20 cellular contexts compared by ENCODE assay signal in the genomic region with DNA sequence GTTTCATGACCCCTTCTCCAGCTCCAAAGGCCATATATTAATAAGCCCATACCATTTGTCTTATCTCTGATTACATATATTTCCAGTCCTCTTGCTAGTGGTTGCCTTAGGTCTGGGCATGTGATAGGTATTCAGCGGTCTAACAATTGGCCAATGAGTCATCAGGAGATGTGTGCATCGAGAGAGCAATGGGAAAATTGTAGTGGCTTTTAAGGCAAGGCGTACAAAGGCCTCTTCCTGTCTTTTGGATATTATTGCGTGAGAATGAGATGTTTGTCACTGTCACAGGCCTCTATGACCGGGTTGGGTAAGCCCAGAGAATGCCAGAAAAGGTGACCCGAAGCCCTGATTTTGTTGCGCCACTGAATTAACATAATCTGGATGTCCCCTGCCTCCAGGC. TPM values are rescaled to one million over a fixed set of nuclear protein-coding genes. Genes with fewer than 3 reads are reported as not detected.
DNase-seq lines count a peak whose midpoint lies in the region; ATAC-seq and TF ChIP-seq lines count a peak whose summit lies in the region.
"Had no signal": no experiment of that assay in that cellular context is flagged by ENCODE, and none has a peak within 500 bp of the region (broad histone marks: within the 10 kb centered on the region; RNA-seq: fewer than 3 reads in every experiment).

No MANE protein-coding gene starts in this region.

- intact Hi-C loops in esophagus muscularis mucosa (cut with DNase I), result no loop called here

- in situ Hi-C loops in Caki2 (cut with HindIII; ENCODE audit: low pct_unique_long_range_greater_than_20kb, low sequenced_read_pairs), result no loop called here

- TF ChIP-seq POLR2A in esophagus muscularis mucosa (IDR thresholded peaks at IDR 0.05; ENCODE audit: low read depth), result no peak

- DNase-seq in Caki2 (ENCODE audit: low read depth), result peak; percentile 74
- peak; percentile 73 for DNase-seq in RWPE1 (ENCODE audit: low spot score)
- no peak for DNase-seq in esophagus muscularis mucosa (ENCODE audit: extremely low spot score)
- no peak for DNase-seq in GDM1 (lab: John Stamatoyannopoulos, UW)
- DNase-seq: activated CD4-positive, alpha-beta T cell treated with anti-CD3 and anti-CD28 coated beads, Interleukin-2, amount 50 U/mL, for 4 hours; activated naive CD8-positive, alpha-beta T cell treated with anti-CD3 and anti-CD28 coated beads, Interleukin-2, amount 50 U/mL, for 24 hours; activated T-cell treated with anti-CD3 and anti-CD28 coated beads, Interleukin-2, amount 50 U/mL, for 4 hours; head of caudate nucleus; MM.1S; NCI-H2171 treated with DMSO at 0.1 percent for 48 hours; sigmoid colon; stimulated activated CD4-positive, alpha-beta T cell treated with anti-CD3 and anti-CD28 coated beads, Interleukin-4, amount 100 ng/mL, for 1 hour had no signal

- ATAC-seq in esophagus mucosa (peak; percentile 23), GM21723 (IDR thresholded peaks at IDR 0.05; ENCODE audit: unreplicated experiment) (no peak), HG03521 (IDR thresholded peaks at IDR 0.05; ENCODE audit: unreplicated experiment) (no peak)
- ATAC-seq: activated naive CD8-positive, alpha-beta T cell treated with anti-CD3 and anti-CD28 coated beads, Interleukin-2, amount 50 U/mL, for 24 hours; activated T-cell treated with anti-CD3 and anti-CD28 coated beads, Interleukin-2, amount 50 U/mL, for 4 hours had no signal

- no peaks in the 10 kb centered on the region for H3K36me3 ChIP-seq in HEK293 (ENCODE audit: control insufficient read depth in 2 of 2, insufficient read depth in 1 of 2, low read length in 2 of 2)
- no peaks in the 10 kb centered on the region for H3K36me3 ChIP-seq in esophagus muscularis mucosa
- H3K36me3 ChIP-seq: sigmoid colon, thoracic aorta had no signal

- no peaks in the 10 kb centered on the region for H3K4me1 ChIP-seq in HEK293 (ENCODE audit: control insufficient read depth, insufficient read depth, low read length)
- H3K4me1 ChIP-seq in esophagus muscularis mucosa, result no peaks in the 10 kb centered on the region

- H3K9me3 ChIP-seq in HEK293 (ENCODE audit: control insufficient read depth, insufficient read depth, low read depth, low read length) (no peaks in the 10 kb centered on the region), esophagus muscularis mucosa (no peaks in the 10 kb centered on the region)
- H3K9me3 ChIP-seq: sigmoid colon, thoracic aorta had no signal

- H3K27ac ChIP-seq in HEK293 (ENCODE audit: extremely low read depth, low read depth, low read length) (no peak overlapping the region), RWPE1 (no peak overlapping the region), esophagus muscularis mucosa (replicated peaks in 1 of 4) (no peak overlapping the region)
- H3K27ac ChIP-seq: sigmoid colon, SK-N-MC, thoracic aorta had no signal

- H3K4me3 ChIP-seq in HEK293 (ENCODE audit: low read depth, low read length) (no peak overlapping the region), esophagus muscularis mucosa (no peak overlapping the region)
- H3K4me3 ChIP-seq: sigmoid colon, SK-N-MC, thoracic aorta had no signal

- WGBS in esophagus muscularis mucosa, result 87% methylated on average over 7 of the region's 7 CpGs

- H3K27me3 ChIP-seq in esophagus muscularis mucosa, result peaks cover 0 to 24% (median 0%) of the 10 kb centered on the region in 4 donors
- H3K27me3 ChIP-seq: sigmoid colon had no signal

- CTCF ChIA-PET in HEK293 (lab: Yijun Ruan, JAX), result interaction anchor here (1.3 kb wide), 1 partner anchor 18 kb away, joined by 12 read pairs; no protein-coding TSS in a partner anchor
- CTCF ChIA-PET in RWPE1 (lab: Yijun Ruan, JAX), result interaction anchor here (1.0 to 1.2 kb wide), 3 partner anchors 18 to 59 kb away, joined by 3 to 4 read pairs (median 3); no protein-coding TSS in a partner anchor

- TF ChIP-seq CTCF in HEK293 (tag by site-specific recombination; IDR thresholded peaks at IDR 0.05) (no peak), RWPE1 (conservative IDR thresholded peaks at IDR 0.05; ENCODE audit: low read depth) (no peak), esophagus muscularis mucosa (IDR thresholded peaks at IDR 0.05) (no peak)

- POLR2A ChIA-PET in HEK293 (lab: Yijun Ruan, JAX) (no interaction called here), RWPE1 (lab: Yijun Ruan, JAX; ENCODE audit: low non-redundant PET) (no interaction called here)

- no peak for TF ChIP-seq EP300 in esophagus muscularis mucosa (IDR thresholded peaks at IDR 0.05)

TF ChIP-seq in HEK293, 187 proteins besides CTCF, POLR2A, EP300 and RAD21:
- TF ChIP-seq, protein P1, sequence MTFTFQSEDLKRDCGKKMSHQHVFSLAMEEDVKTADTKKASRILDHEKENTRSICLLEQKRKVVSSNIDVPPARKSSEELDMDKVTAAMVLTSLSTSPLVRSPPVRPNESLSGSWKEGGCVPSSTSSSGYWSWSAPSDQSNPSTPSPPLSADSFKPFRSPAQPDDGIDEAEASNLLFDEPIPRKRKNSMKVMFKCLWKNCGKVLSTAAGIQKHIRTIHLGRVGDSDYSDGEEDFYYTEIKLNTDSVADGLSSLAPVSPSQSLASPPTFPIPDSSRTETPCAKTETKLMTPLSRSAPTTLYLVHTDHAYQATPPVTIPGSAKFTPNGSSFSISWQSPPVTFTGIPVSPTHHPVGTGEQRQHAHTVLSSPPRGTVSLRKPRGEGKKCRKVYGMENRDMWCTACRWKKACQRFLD (tag by site-specific recombination; IDR thresholded peaks at IDR 0.05), result no peak
- peak; percentile 82 for TF ChIP-seq ZBTB17 (tag by site-specific recombination; IDR thresholded peaks at IDR 0.05)

RNA-seq across cellular contexts. Expression of a gene that starts 38.7 kb away (rescaled TPM):
- total RNA-seq in Caki2 (2014; rRNA removed; shearing (Covaris generic); ENCODE audit: low replicate concordance), result not detected in 2 replicates
- total RNA-seq in esophagus mucosa (not detected), esophagus muscularis mucosa (10 to 100 TPM; 19.9 to 41.3 (median 34.8) TPM)
- total RNA-seq: B cell, HT-29 had no signal

RNA-seq across cellular contexts. Expression of a gene that starts 39.2 kb away (rescaled TPM):
- 5.1 and 5.4 TPM in 2 replicates for total RNA-seq in Caki2 (2014; rRNA removed; shearing (Covaris generic); ENCODE audit: low replicate concordance)
- total RNA-seq in esophagus mucosa, result 1.4 TPM
- under 1 TPM; under 0.01 to 0.33 (median 0.18) TPM for total RNA-seq in esophagus muscularis mucosa
- total RNA-seq: B cell had no signal

Comparison
In these comparisons a context has a peak if more than half of its experiments do, and no peak if none do; other contexts are left out.
1. DNase-seq: peak in Caki2 (single experiment) and RWPE1 (single experiment); none in esophagus muscularis mucosa (single experiment) and GDM1 (single experiment).
2. RNA of a gene that starts 38.7 kb away (total RNA-seq): 19.9 to 41.3 TPM in esophagus muscularis mucosa; not detected in Caki2 and not detected in esophagus mucosa (single experiment); every median in the first group is over 10 times any median in the second.